ENCODE assay signal across 2 cellular contexts in genomic region chr2:20516291-20516645, GRCh38.
TF ChIP-seq lines count a peak whose summit lies in the region.

No MANE protein-coding gene starts in this region.

TF ChIP-seq in HepG2, 621 proteins besides CTCF, POLR2A, EP300 and RAD21:
- TF ChIP-seq XRCC5 (optimal IDR thresholded peaks at IDR 0.05; ENCODE audit: low read length): no peak
- peak; percentile 35; the same call in 1 of the 2 replicates for TF ChIP-seq ZFX (CRISPR knock-in tag; IDR thresholded peaks at IDR 0.05; ENCODE audit: low read depth)
- TF ChIP-seq PLSCR1 (CRISPR knock-in tag; IDR thresholded peaks at IDR 0.05; ENCODE audit: borderline replicate concordance): no peak
- no peak for TF ChIP-seq FOXO1 (CRISPR knock-in tag; IDR thresholded peaks at IDR 0.05)
TF ChIP-seq in HepG2: peak in this region for 1.

TF ChIP-seq in endothelial cell of umbilical vein, 7 proteins besides CTCF, POLR2A, EP300 and RAD21:
- no peak for TF ChIP-seq MAX (IDR thresholded peaks at IDR 0.05; ENCODE audit: insufficient read depth, insufficient read length)
- TF ChIP-seq POLR2AphosphoS5 (IDR thresholded peaks at IDR 0.05; ENCODE audit: insufficient read depth, low read depth, low read length): no peak
- no peak for TF ChIP-seq MYC (IDR thresholded peaks at IDR 0.05; ENCODE audit: low read depth, low read length)
- TF ChIP-seq JUN (IDR thresholded peaks at IDR 0.05; ENCODE audit: borderline replicate concordance, insufficient read depth, insufficient read length, low read depth): no peak
- TF ChIP-seq FOS (IDR thresholded peaks at IDR 0.05; ENCODE audit: borderline replicate concordance, insufficient read depth, low read length): no peak
- TF ChIP-seq EZH2 (IDR thresholded peaks at IDR 0.05; ENCODE audit: borderline replicate concordance, low read depth, low read length, severe bottlenecking): no peak
- no peak for TF ChIP-seq GATA2 (IDR thresholded peaks at IDR 0.05; ENCODE audit: insufficient read depth, insufficient read length, low read depth, low read length)
